1 cellular context compared by ENCODE assay signal in genomic region chr3:42668793-42669217, GRCh38.
TF ChIP-seq lines count a peak whose summit lies in the region.

No MANE protein-coding gene starts in this region.

TF ChIP-seq in HepG2, 621 proteins besides CTCF, POLR2A, EP300 and RAD21:
- TF ChIP-seq ZNF12 (CRISPR knock-in tag; IDR thresholded peaks at IDR 0.05), result peak; percentile 99
- TF ChIP-seq SATB2 (CRISPR knock-in tag; IDR thresholded peaks at IDR 0.05), result no peak
